Comparison of ENCODE assay signal across 8 cellular contexts in genomic region chr18:34322365-34323289, GRCh38.
A peak's percentile ranks its signal among the peaks of the same experiment; 100 is the strongest.
DNase-seq lines count a peak whose midpoint lies in the region; ATAC-seq lines count a peak whose summit lies in the region.

No MANE protein-coding gene starts in this region.

- H3K36me3 Mint-ChIP-seq in activated T-cell treated with anti-CD3 and anti-CD28 coated beads, Interleukin-2, amount 50 U/mL, for 72 hours (ENCODE audit: insufficient read depth in 2 of 2): no peaks in the 10 kb centered on the region

- H3K27ac Mint-ChIP-seq in activated T-cell treated with anti-CD3 and anti-CD28 coated beads, Interleukin-2, amount 50 U/mL, for 72 hours: no peak overlapping the region

- peak; percentile 3 to 19 for DNase-seq in activated T-cell treated with anti-CD3 and anti-CD28 coated beads, Interleukin-2, amount 50 U/mL, for 72 hours
- no peak for DNase-seq in activated T-cell treated with anti-CD3 and anti-CD28 coated beads, Interleukin-2, amount 50 U/mL, for 1 hour
- DNase-seq in NCI-H2107 treated with DMSO at 0.1 percent for 48 hours (lab: John Stamatoyannopoulos, UW; ENCODE audit: unreplicated experiment) (peak; percentile 48), amniotic stem cell (lab: John Stamatoyannopoulos, UW) (peak; percentile 22), iPS DF 4.7 (ENCODE audit: extremely low read depth, low spot score) (peak; percentile 16)
- peak; percentile 8 for DNase-seq in stimulated activated naive CD8-positive, alpha-beta T cell treated with anti-CD3 and anti-CD28 coated beads, Interleukin-15, Interleukin-2, amounts not matched to agents 100 U/mL and 50 U/mL, for 24 hours

- H3K4me3 Mint-ChIP-seq in activated T-cell treated with anti-CD3 and anti-CD28 coated beads, Interleukin-2, amount 50 U/mL, for 72 hours: no peak overlapping the region

- peaks cover 0 to 4% of the 10 kb centered on the region in 2 donors for H3K9me3 Mint-ChIP-seq in activated T-cell treated with anti-CD3 and anti-CD28 coated beads, Interleukin-2, amount 50 U/mL, for 72 hours

- ATAC-seq in activated T-cell treated with anti-CD3 and anti-CD28 coated beads, Interleukin-2, amount 50 U/mL, for 72 hours (replicated peaks in 1 of 2): no peak
- ATAC-seq in HG02938 (IDR thresholded peaks at IDR 0.05; ENCODE audit: unreplicated experiment) (peak; percentile 48), GM21423 (IDR thresholded peaks at IDR 0.05; ENCODE audit: unreplicated experiment) (no peak)
- ATAC-seq in stimulated activated naive CD8-positive, alpha-beta T cell treated with anti-CD3 and anti-CD28 coated beads, Interleukin-15, Interleukin-2, amounts not matched to agents 100 U/mL and 50 U/mL, for 24 hours: no peak

- no peaks in the 10 kb centered on the region for H3K4me1 Mint-ChIP-seq in activated T-cell treated with anti-CD3 and anti-CD28 coated beads, Interleukin-2, amount 50 U/mL, for 72 hours (ENCODE audit: low read depth)

- H3K27me3 Mint-ChIP-seq in activated T-cell treated with anti-CD3 and anti-CD28 coated beads, Interleukin-2, amount 50 U/mL, for 72 hours (ENCODE audit: low read depth): no peaks in the 10 kb centered on the region
